Comparison of ENCODE assay signal across 7 cellular contexts in genomic region chr6:27374824-27375612, GRCh38. TPM values are rescaled to one million over a fixed set of nuclear protein-coding genes. Genes with fewer than 3 reads are reported as not detected.
A peak's percentile ranks its signal among the peaks of the same experiment; 100 is the strongest.
DNase-seq lines count a peak whose midpoint lies in the region; ATAC-seq and TF ChIP-seq lines count a peak whose summit lies in the region.

No MANE protein-coding gene starts in this region.

- peak overlapping the region; percentile 80 for H3K4me3 Mint-ChIP-seq in activated CD4-positive, alpha-beta T cell treated with anti-CD3 and anti-CD28 coated beads for 36 hours

- peaks cover 2% of the 10 kb centered on the region for H3K36me3 Mint-ChIP-seq in activated CD4-positive, alpha-beta T cell treated with anti-CD3 and anti-CD28 coated beads for 36 hours (ENCODE audit: low read depth)

- H3K27ac Mint-ChIP-seq in activated CD4-positive, alpha-beta T cell treated with anti-CD3 and anti-CD28 coated beads for 36 hours, result peak overlapping the region; percentile 72

- intact Hi-C loops in activated CD4-positive, alpha-beta T cell treated with anti-CD3 and anti-CD28 coated beads for 36 hours (cut with DNase I, micrococcal nuclease), result loop anchor here (1.0 to 2.0 kb wide), 2 partner anchors 13 to 14 kb away; partner anchors contain the start of gene ZNF391 (in 2 of the 2)

- H3K9me3 Mint-ChIP-seq in activated CD4-positive, alpha-beta T cell treated with anti-CD3 and anti-CD28 coated beads for 36 hours (ENCODE audit: low read depth), result no peaks in the 10 kb centered on the region

- TF ChIP-seq CTCF in GM20000 (IDR thresholded peaks at IDR 0.05; ENCODE audit: extremely low read depth, missing control alignments) (no peak), choroid plexus epithelial cell (conservative IDR thresholded peaks at IDR 0.05; ENCODE audit: low read depth, low read length) (no peak)

- H3K27me3 Mint-ChIP-seq in activated CD4-positive, alpha-beta T cell treated with anti-CD3 and anti-CD28 coated beads for 36 hours, result no peaks in the 10 kb centered on the region

- H3K4me1 Mint-ChIP-seq in activated CD4-positive, alpha-beta T cell treated with anti-CD3 and anti-CD28 coated beads for 36 hours, result peaks cover 20% of the 10 kb centered on the region

- DNase-seq in GM20000 (ENCODE audit: low spot score) (peak; percentile 78), NCI-H1417 (lab: John Stamatoyannopoulos, UW) (peak; percentile 21 to 84 (median 76)), choroid plexus epithelial cell (ENCODE audit: low read depth) (peak; percentile 67), islet precursor cell (peak; percentile 93), NCI-H446 (lab: John Stamatoyannopoulos, UW) (no peak)
- DNase-seq in activated CD4-positive, alpha-beta T cell treated with anti-CD3 and anti-CD28 coated beads for 36 hours, result peak; percentile 86
- peak; percentile 49 to 60 for DNase-seq in stimulated activated CD4-positive, alpha-beta T cell treated with anti-CD3 and anti-CD28 coated beads, Interleukin-12 subunit alpha, Interleukin-12 subunit beta, amount 100 ng/mL, for 24 hours (ENCODE audit: low read depth in 2 of 2)

- POLR2A ChIA-PET in activated CD4-positive, alpha-beta T cell treated with anti-CD3 and anti-CD28 coated beads for 36 hours (lab: Charles Lee), result interaction anchor here (0.6 kb wide), 1 partner anchor 839 kb away, joined by 3 read pairs; no protein-coding TSS in a partner anchor

- CTCF ChIA-PET in activated CD4-positive, alpha-beta T cell treated with anti-CD3 and anti-CD28 coated beads for 36 hours (lab: Charles Lee), result no interaction called here

- ATAC-seq in activated CD4-positive, alpha-beta T cell treated with anti-CD3 and anti-CD28 coated beads for 36 hours, result peak; percentile 100

- peak overlapping the region; percentile 71 for H3K4me3 ChIP-seq in choroid plexus epithelial cell (ENCODE audit: low read depth, low read length)

RNA-seq across cellular contexts. Expression of gene ZNF391, which starts 13.5 kb away (rescaled TPM):
- total RNA-seq in activated CD4-positive, alpha-beta T cell treated with anti-CD3 and anti-CD28 coated beads for 36 hours, result 1 to 10 TPM; 4.3 to 6.2 TPM

Comparison
In these comparisons a context has a peak if more than half of its experiments do, and no peak if none do; other contexts are left out.
1. DNase-seq: peak in GM20000 (single experiment), NCI-H1417 (3 of 3), activated CD4-positive, alpha-beta T cell treated with anti-CD3 and anti-CD28 coated beads for 36 hours (single experiment), choroid plexus epithelial cell (single experiment), islet precursor cell (single experiment) and stimulated activated CD4-positive, alpha-beta T cell treated with anti-CD3 and anti-CD28 coated beads, Interleukin-12 subunit alpha, Interleukin-12 subunit beta, amount 100 ng/mL, for 24 hours (2 of 2); none in NCI-H446 (0 of 2).